ENCODE assay signal across 22 cellular contexts in the genomic region with DNA sequence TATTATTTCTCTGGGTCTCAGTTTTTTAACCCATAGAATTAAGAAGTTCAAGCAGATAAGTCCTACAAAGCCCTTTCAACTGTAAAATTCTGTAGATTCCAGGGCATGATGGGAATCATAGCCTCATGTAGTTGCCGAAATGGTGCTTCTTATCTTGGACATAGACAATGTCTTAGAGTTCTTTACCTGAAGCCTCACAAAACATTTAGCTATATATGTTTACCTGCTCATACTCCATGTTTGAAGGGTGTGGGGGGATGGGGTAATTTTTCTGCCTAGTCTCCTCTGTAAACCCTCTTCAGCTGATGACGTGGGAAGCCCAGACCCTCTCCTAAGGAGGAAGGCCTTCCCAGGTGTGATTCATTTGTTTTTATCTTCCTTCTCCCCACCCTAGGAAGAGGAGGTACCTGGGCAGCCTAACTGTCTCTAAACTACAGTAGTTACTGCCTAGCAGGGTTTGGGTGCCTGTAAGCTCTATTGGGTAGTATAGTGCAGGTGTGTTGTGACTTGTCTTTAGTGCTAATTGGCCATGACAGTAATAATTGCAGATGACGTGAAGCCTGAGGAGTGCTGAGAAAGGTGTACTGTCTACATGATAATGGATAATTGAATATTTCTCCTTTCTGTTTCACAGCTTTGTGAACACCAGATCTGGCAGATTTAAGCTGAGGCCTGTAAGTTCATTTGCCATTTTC.
DNase-seq lines count a peak whose midpoint lies in the region; ATAC-seq and TF ChIP-seq lines count a peak whose summit lies in the region.
"Had no signal": no experiment of that assay in that cellular context is flagged by ENCODE, and none has a peak within 500 bp of the region (broad histone marks: within the 10 kb centered on the region; RNA-seq: fewer than 3 reads in every experiment).

No MANE protein-coding gene starts in this region.

- H3K4me1 ChIP-seq in foreskin keratinocyte, result peaks cover 31% of the 10 kb centered on the region
- H3K4me1 ChIP-seq: heart left ventricle, suprapubic skin, upper lobe of right lung had no signal

- H3K27me3 ChIP-seq in foreskin keratinocyte, result no peaks in the 10 kb centered on the region
- H3K27me3 ChIP-seq: heart left ventricle, suprapubic skin, upper lobe of right lung had no signal

- ATAC-seq in foreskin keratinocyte (peak; percentile 11), left lobe of liver (no peak), Right ventricle myocardium superior (ENCODE audit: poor library complexity) (no peak)
- ATAC-seq: activated CD4-positive, CD25-positive, alpha-beta regulatory T cell treated with anti-CD3 and anti-CD28 coated beads, Interleukin-2, amount 50 U/mL, for 24 hours; heart left ventricle; left ventricle myocardium superior; upper lobe of right lung had no signal

- DNase-seq in NCI-H1105 (lab: John Stamatoyannopoulos, UW) (peak; percentile 50), NCI-H1436 (lab: John Stamatoyannopoulos, UW) (peak; percentile 82), NCI-H69 (lab: John Stamatoyannopoulos, UW) (peak; percentile 99), foreskin keratinocyte (no peak), left lobe of liver (ENCODE audit: low spot score) (no peak), HuH-7.5 (ENCODE audit: low spot score) (no peak), Right ventricle myocardium superior (no peak)
- DNase-seq: activated CD4-positive, alpha-beta T cell treated with anti-CD3 and anti-CD28 coated beads, Interleukin-2, amount 50 U/mL, for 48 hours; activated naive CD4-positive, alpha-beta T cell; DND-41; heart left ventricle; islet precursor cell; left ventricle myocardium superior; NCI-H2081; NCI-H82; SK-N-SH; small intestine; stimulated activated naive CD4-positive, alpha-beta T cell treated with Interleukin-2 at 50 U/mL for 16 hours; upper lobe of right lung had no signal

- TF ChIP-seq CTCF in foreskin keratinocyte (conservative IDR thresholded peaks at IDR 0.05), result no peak

- H3K27ac ChIP-seq in foreskin keratinocyte, result no peak overlapping the region
- H3K27ac ChIP-seq: C4-2B, heart left ventricle, suprapubic skin, upper lobe of right lung had no signal

- intact Hi-C loops in Right ventricle myocardium superior (cut with DNase I), result no loop called here

Comparison
In these comparisons a context has a peak if more than half of its experiments do, and no peak if none do; other contexts are left out.
1. DNase-seq: peak in NCI-H1105 (single experiment), NCI-H1436 (single experiment) and NCI-H69 (single experiment); none in foreskin keratinocyte (0 of 2), left lobe of liver (single experiment), HuH-7.5 (single experiment) and Right ventricle myocardium superior (single experiment).